ENCODE assay signal across 10 cellular contexts in genomic region chr17:73210002-73210678, GRCh38. TPM values are rescaled to one million over a fixed set of nuclear protein-coding genes. Genes with fewer than 3 reads are reported as not detected.
DNase-seq lines count a peak whose midpoint lies in the region; ATAC-seq and TF ChIP-seq lines count a peak whose summit lies in the region.
"Had no signal": no experiment of that assay in that cellular context is flagged by ENCODE, and none has a peak within 500 bp of the region (broad histone marks: within the 10 kb centered on the region; RNA-seq: fewer than 3 reads in every experiment).

No MANE protein-coding gene starts in this region.

- H3K27ac Mint-ChIP-seq in activated T-helper 1 cell treated with anti-CD3 and anti-CD28 coated beads, Interleukin-12 subunit alpha, Interleukin-12 subunit beta, Interleukin-2, Interleukin-4 antibody, amounts not matched to agents 30 ng/mL and 10 ng/mL and 1 ng/mL, durations not matched to agents 14 hours and 24 hours and 36 hours, result peak overlapping the region; percentile 67

- no peak for TF ChIP-seq EP300 in tibial nerve (IDR thresholded peaks at IDR 0.05)

- peak; percentile 11 for ATAC-seq in left colon

- peaks cover 5% of the 10 kb centered on the region; the same call in 1 of the 2 replicates for H3K4me1 ChIP-seq in HEK293 (ENCODE audit: control insufficient read depth, insufficient read depth, low read length)
- H3K4me1 ChIP-seq in tibial nerve, result no peaks in the 10 kb centered on the region

- intact Hi-C loops in activated T-helper 1 cell treated with anti-CD3 and anti-CD28 coated beads, Interleukin-12 subunit alpha, Interleukin-12 subunit beta, Interleukin-2, Interleukin-4 antibody, amounts not matched to agents 30 ng/mL and 10 ng/mL and 1 ng/mL, durations not matched to agents 14 hours and 24 hours and 36 hours (cut with micrococcal nuclease), result loop anchor here (2.0 kb wide), 2 partner anchors 17 to 23 kb away; partner anchors contain the start of gene COG1
- intact Hi-C loops in left colon (cut with DNase I, micrococcal nuclease) (no loop called here), dorsolateral prefrontal cortex (cut with DNase I) (no loop called here)

- POLR2A ChIA-PET in HEK293 (lab: Yijun Ruan, JAX), result no interaction called here

- H3K27me3 ChIP-seq in dorsolateral prefrontal cortex (no peaks in the 10 kb centered on the region), tibial nerve (no peaks in the 10 kb centered on the region)

- CTCF ChIA-PET in HEK293 (lab: Yijun Ruan, JAX), result interaction anchor here (0.5 to 0.6 kb wide), 3 partner anchors 24 to 370 kb away, joined by 3 to 6 read pairs (median 3); no protein-coding TSS in a partner anchor

- H3K9me3 ChIP-seq in HEK293 (ENCODE audit: control insufficient read depth, insufficient read depth, low read depth, low read length), result no peaks in the 10 kb centered on the region
- no peaks in the 10 kb centered on the region for H3K9me3 ChIP-seq in tibial nerve

- peak; percentile 27 for DNase-seq in DMS 273 (lab: John Stamatoyannopoulos, UW; ENCODE audit: unreplicated experiment)
- no peak for DNase-seq in DMS 273 treated with DMSO at 0.1 percent for 48 hours (lab: John Stamatoyannopoulos, UW)
- no peak for DNase-seq in activated T-helper 1 cell treated with anti-CD3 and anti-CD28 coated beads, Interleukin-12 subunit alpha, Interleukin-12 subunit beta, Interleukin-2, Interleukin-4 antibody, amounts not matched to agents 30 ng/mL and 10 ng/mL and 1 ng/mL, durations not matched to agents 14 hours and 24 hours and 36 hours (ENCODE audit: low spot score)
- DNase-seq in left colon, result no peak
- DNase-seq in dorsolateral prefrontal cortex, result no peak
- no peak for DNase-seq in tibial nerve (ENCODE audit: low spot score in 2 of 2)
- no peak for DNase-seq in anterior cingulate cortex (lab: John Stamatoyannopoulos, UW)
- DNase-seq: activated CD4-positive, alpha-beta T cell treated with anti-CD3 and anti-CD28 coated beads for 48 hours; NCI-H526 had no signal

- 77 to 82% methylated on average over 8 of the region's 8 CpGs for WGBS in tibial nerve, 2 donors

- H3K4me3 ChIP-seq in HEK293 (ENCODE audit: low read depth, low read length), result no peak overlapping the region
- H3K4me3 ChIP-seq in dorsolateral prefrontal cortex, result no peak overlapping the region
- H3K4me3 ChIP-seq in tibial nerve, result no peak overlapping the region

- H3K4me3 Mint-ChIP-seq in activated T-helper 1 cell treated with anti-CD3 and anti-CD28 coated beads, Interleukin-12 subunit alpha, Interleukin-12 subunit beta, Interleukin-2, Interleukin-4 antibody, amounts not matched to agents 30 ng/mL and 10 ng/mL and 1 ng/mL, durations not matched to agents 14 hours and 24 hours and 36 hours, result no peak overlapping the region

- H3K27me3 Mint-ChIP-seq in activated T-helper 1 cell treated with anti-CD3 and anti-CD28 coated beads, Interleukin-12 subunit alpha, Interleukin-12 subunit beta, Interleukin-2, Interleukin-4 antibody, amounts not matched to agents 30 ng/mL and 10 ng/mL and 1 ng/mL, durations not matched to agents 14 hours and 24 hours and 36 hours (ENCODE audit: insufficient read depth), result no peaks in the 10 kb centered on the region

- no peaks in the 10 kb centered on the region for H3K9me3 Mint-ChIP-seq in activated T-helper 1 cell treated with anti-CD3 and anti-CD28 coated beads, Interleukin-12 subunit alpha, Interleukin-12 subunit beta, Interleukin-2, Interleukin-4 antibody, amounts not matched to agents 30 ng/mL and 10 ng/mL and 1 ng/mL, durations not matched to agents 14 hours and 24 hours and 36 hours

- peaks cover 33% of the 10 kb centered on the region for H3K4me1 Mint-ChIP-seq in activated T-helper 1 cell treated with anti-CD3 and anti-CD28 coated beads, Interleukin-12 subunit alpha, Interleukin-12 subunit beta, Interleukin-2, Interleukin-4 antibody, amounts not matched to agents 30 ng/mL and 10 ng/mL and 1 ng/mL, durations not matched to agents 14 hours and 24 hours and 36 hours (ENCODE audit: low read depth)

- H3K36me3 ChIP-seq in HEK293 (ENCODE audit: control insufficient read depth in 2 of 2, insufficient read depth in 1 of 2, low read length in 2 of 2) (peaks cover 47 to 51% of the 10 kb centered on the region in 2 experiments), tibial nerve (peaks cover 0 to 58% (median 4%) of the 10 kb centered on the region in 3 donors)

- H3K27ac ChIP-seq in HEK293 (ENCODE audit: extremely low read depth, low read depth, low read length) (no peak overlapping the region), dorsolateral prefrontal cortex (peak overlapping the region in 18 of 59 donors; percentile 1 to 57 (median 21)), tibial nerve (no peak overlapping the region)

- TF ChIP-seq CTCF in HEK293 (tag by site-specific recombination; IDR thresholded peaks at IDR 0.05) (no peak), dorsolateral prefrontal cortex (IDR thresholded peaks at IDR 0.05 in 54 of 56, conservative IDR thresholded peaks at IDR 0.05 in 2 of 56; ENCODE audit: low read depth in 1 of 56, partially characterized antibody in 56 of 56) (peak in 26 of 56 donors; percentile 11 to 49 (median 24)), tibial nerve (IDR thresholded peaks at IDR 0.05) (no peak)

- no peak for TF ChIP-seq POLR2A in tibial nerve (IDR thresholded peaks at IDR 0.05)

- H3K36me3 Mint-ChIP-seq in activated T-helper 1 cell treated with anti-CD3 and anti-CD28 coated beads, Interleukin-12 subunit alpha, Interleukin-12 subunit beta, Interleukin-2, Interleukin-4 antibody, amounts not matched to agents 30 ng/mL and 10 ng/mL and 1 ng/mL, durations not matched to agents 14 hours and 24 hours and 36 hours (ENCODE audit: low read depth), result peaks cover 37% of the 10 kb centered on the region

TF ChIP-seq in HEK293, 187 proteins besides CTCF, POLR2A, EP300 and RAD21:
- no peak for TF ChIP-seq ZNF221 (tag by site-specific recombination; IDR thresholded peaks at IDR 0.05; ENCODE audit: borderline replicate concordance)
- TF ChIP-seq PRDM1 (tag by site-specific recombination; IDR thresholded peaks at IDR 0.05), result 0 out of 2 replicates have a peak, but pooled peaks have one; percentile 15

RNA-seq across cellular contexts. Expression of gene COG1, which starts 17.3 kb away (rescaled TPM):
- 34.3 and 37.1 TPM in 2 replicates for total RNA-seq in activated T-helper 1 cell treated with anti-CD3 and anti-CD28 coated beads, Interleukin-12 subunit alpha, Interleukin-12 subunit beta, Interleukin-2, Interleukin-4 antibody, amounts not matched to agents 30 ng/mL and 10 ng/mL and 1 ng/mL, durations not matched to agents 14 hours and 24 hours and 36 hours
- total RNA-seq in left colon (10 to 100 TPM; 46.4 to 59.6 TPM), dorsolateral prefrontal cortex (100 to 1,000 TPM in 24 of 120 experiments, 10 to 100 TPM in 96; 48.4 to 137 (median 85.4) TPM), tibial nerve (10 to 100 TPM; 23.6 to 46.2 (median 28.6) TPM)

RNA-seq across cellular contexts. Expression of gene SSTR2, which starts 45.3 kb away (rescaled TPM):
- 0.29 and 0.44 TPM in 2 replicates for total RNA-seq in activated T-helper 1 cell treated with anti-CD3 and anti-CD28 coated beads, Interleukin-12 subunit alpha, Interleukin-12 subunit beta, Interleukin-2, Interleukin-4 antibody, amounts not matched to agents 30 ng/mL and 10 ng/mL and 1 ng/mL, durations not matched to agents 14 hours and 24 hours and 36 hours
- under 1 TPM; 0.58 to 0.75 TPM for total RNA-seq in left colon
- total RNA-seq in dorsolateral prefrontal cortex, result 10 to 100 TPM in 116 of 120 experiments, 1 to 10 TPM in 4; 5.5 to 34.7 (median 17.5) TPM
- total RNA-seq in tibial nerve, result 1 to 10 TPM; 1.5 to 2.4 (median 1.9) TPM

RNA-seq across cellular contexts. Expression of gene CPSF4L, which starts 51.5 kb away (rescaled TPM):
- not detected in 2 replicates for total RNA-seq in activated T-helper 1 cell treated with anti-CD3 and anti-CD28 coated beads, Interleukin-12 subunit alpha, Interleukin-12 subunit beta, Interleukin-2, Interleukin-4 antibody, amounts not matched to agents 30 ng/mL and 10 ng/mL and 1 ng/mL, durations not matched to agents 14 hours and 24 hours and 36 hours
- total RNA-seq in left colon (under 1 TPM in 1 of 2 donors, not detected in 1; 0.20 TPM), dorsolateral prefrontal cortex (1 to 10 TPM in 2 of 120 experiments, under 1 TPM in 7, not detected in 111; 0.46 to 1.6 (median 0.68) TPM), tibial nerve (not detected)
